ENCODE assay signal across 22 cellular contexts in the genomic region with DNA sequence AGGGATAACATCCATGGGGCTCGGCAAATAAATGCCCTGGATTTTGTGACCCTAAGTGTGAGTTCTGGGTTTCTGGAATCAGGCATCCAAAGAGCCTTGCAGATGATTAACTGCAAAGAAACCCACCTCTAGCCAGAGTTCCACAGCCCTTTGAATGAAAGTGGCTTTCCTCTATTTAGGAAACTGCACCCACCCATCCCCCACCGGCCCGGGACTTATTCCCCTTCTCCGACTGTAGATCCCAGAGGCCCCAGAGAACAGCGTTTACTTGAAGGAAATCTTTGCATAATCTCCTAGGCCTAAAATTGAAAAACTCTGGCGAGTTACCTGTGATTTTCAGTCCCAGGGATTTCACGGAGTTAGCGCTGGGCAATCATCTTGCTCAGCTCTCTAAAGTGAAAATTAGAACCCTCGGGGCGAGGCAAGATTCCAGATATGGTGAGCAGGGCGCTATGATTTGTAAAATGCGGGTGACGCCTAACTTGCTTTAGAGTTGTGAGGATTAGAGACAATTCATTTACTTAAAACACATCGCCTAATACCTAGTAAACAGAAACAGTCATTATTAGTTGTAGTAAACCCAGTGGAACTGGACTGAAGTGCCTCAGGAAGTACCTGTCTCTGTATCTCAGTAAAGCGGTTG. TPM values are rescaled to one million over a fixed set of nuclear protein-coding genes. Genes with fewer than 3 reads are reported as not detected.
DNase-seq lines count a peak whose midpoint lies in the region; ATAC-seq, FAIRE-seq and TF ChIP-seq lines count a peak whose summit lies in the region.
"Had no signal": no experiment of that assay in that cellular context is flagged by ENCODE, and none has a peak within 500 bp of the region (broad histone marks: within the 10 kb centered on the region; RNA-seq: fewer than 3 reads in every experiment).

No MANE protein-coding gene starts in this region.

- TF ChIP-seq CTCF in A549 (IDR thresholded peaks at IDR 0.05) = no peak

- no peak for TF ChIP-seq POLR2A in A549 (IDR thresholded peaks at IDR 0.05; ENCODE audit: low read length)

- H3K27ac ChIP-seq in A549 (no peak overlapping the region), duodenal mucosa (ENCODE audit: low read depth, low read length) (peak overlapping the region; percentile 74)
- H3K27ac ChIP-seq: heart left ventricle, uterus had no signal

- peaks cover 2 to 32% (median 28%) of the 10 kb centered on the region in 4 donors for H3K4me1 Mint-ChIP-seq in naive thymus-derived CD8-positive, alpha-beta T cell
- peaks cover 13 to 33% (median 30%) of the 10 kb centered on the region in 3 donors for H3K4me1 Mint-ChIP-seq in T-cell

- H3K27me3 Mint-ChIP-seq in naive thymus-derived CD8-positive, alpha-beta T cell = peaks cover 42 to 97% (median 77%) of the 10 kb centered on the region in 5 donors
- peaks cover 78 to 87% of the 10 kb centered on the region in 2 donors for H3K27me3 Mint-ChIP-seq in T-cell

- H3K9me3 Mint-ChIP-seq in naive thymus-derived CD8-positive, alpha-beta T cell = no peaks in the 10 kb centered on the region
- no peaks in the 10 kb centered on the region for H3K9me3 Mint-ChIP-seq in T-cell
- H3K9me3 Mint-ChIP-seq: activated T-helper 2 cell treated with anti-CD3 and anti-CD28 coated beads, Interferon-gamma antibody, Interleukin-2, Interleukin-4, amounts not matched to agents 10 μg/mL and 5 μg/mL and 100 μg/mL, durations not matched to agents 14 hours and 24 hours and 36 hours had no signal

- DNase-seq in A549 (ENCODE audit: low read depth in 1 of 2, low spot score in 1 of 2) (no peak), DMS53 (lab: John Stamatoyannopoulos, UW) (peak; percentile 51), T-cell (no peak)
- no peak for DNase-seq in naive thymus-derived CD8-positive, alpha-beta T cell
- DNase-seq in stimulated activated CD4-positive, alpha-beta T cell treated with anti-CD3 and anti-CD28 coated beads, Interleukin-4, amount 100 ng/mL, for 4 hours = no peak
- DNase-seq in stimulated activated CD4-positive, alpha-beta T cell treated with anti-CD3 and anti-CD28 coated beads, Interleukin-2, amount 100 ng/mL, for 48 hours = no peak
- DNase-seq in stimulated activated naive CD4-positive, alpha-beta T cell (lab: John Stamatoyannopoulos, UW) = no peak
- DNase-seq: activated CD4-positive, alpha-beta T cell treated with anti-CD3 and anti-CD28 coated beads, Interleukin-2, amount 50 U/mL, for 4 hours; amniotic stem cell; central memory CD4-positive, alpha-beta T cell; effector memory CD4-positive, alpha-beta T cell; heart left ventricle; HFFc6; Kasumi-1; NCI-H1105 treated with DMSO at 0.1 percent for 48 hours; NCI-H524; uterus had no signal

- POLR2A ChIA-PET in A549 (lab: Yijun Ruan, JAX) (no interaction called here), T-cell (lab: Charles Lee) (no interaction called here)
- POLR2A ChIA-PET in naive thymus-derived CD8-positive, alpha-beta T cell (lab: Charles Lee) = no interaction called here

- CTCF ChIA-PET in A549 (lab: Yijun Ruan, JAX) (interaction anchor here (0.6 to 11.2 kb wide), 7 partner anchors 25 to 617 kb away, joined by 3 to 120 read pairs (median 3); no protein-coding TSS in a partner anchor), T-cell (lab: Charles Lee) (no interaction called here)

- no peaks in the 10 kb centered on the region for H3K36me3 Mint-ChIP-seq in naive thymus-derived CD8-positive, alpha-beta T cell
- H3K36me3 Mint-ChIP-seq in T-cell = no peaks in the 10 kb centered on the region

- no peak overlapping the region for H3K4me3 ChIP-seq in A549
- peak overlapping the region; percentile 64 to 74 for H3K4me3 ChIP-seq in duodenal mucosa (ENCODE audit: low read depth in 1 of 2, low read length in 2 of 2)
- H3K4me3 ChIP-seq: uterus had no signal

- ATAC-seq in A549 (no peak), T-cell (replicated peaks in 1 of 4) (no peak)
- no peak for ATAC-seq in naive thymus-derived CD8-positive, alpha-beta T cell
- ATAC-seq: heart left ventricle, Right ventricle myocardium inferior had no signal

- 69% methylated on average over 15 of the region's 15 CpGs for WGBS in A549 (ENCODE audit: missing lambda C conversion rate)

- no peak for TF ChIP-seq EP300 in A549 (IDR thresholded peaks at IDR 0.05)

- no peaks in the 10 kb centered on the region; the same call in 2 of the 3 replicates for H3K4me1 ChIP-seq in A549
- peaks cover 4 to 5% of the 10 kb centered on the region in 2 donors for H3K4me1 ChIP-seq in duodenal mucosa (ENCODE audit: control insufficient read depth in 1 of 2, insufficient read depth in 2 of 2, low read length in 2 of 2)

- no peak for FAIRE-seq in A549 (lab: Jason Lieb, UNC)
- FAIRE-seq: keratinocyte had no signal

- H3K36me3 ChIP-seq in duodenal mucosa (ENCODE audit: control insufficient read depth in 1 of 2, insufficient read depth in 2 of 2, low read length in 2 of 2) = no peaks in the 10 kb centered on the region
- H3K36me3 ChIP-seq: heart left ventricle, uterus had no signal

- H3K4me2 ChIP-seq in A549 = peak overlapping the region; percentile 74; the same call in 2 of the 3 replicates

- H3K9me3 ChIP-seq in A549 (no peaks in the 10 kb centered on the region), duodenal mucosa (ENCODE audit: control insufficient read depth in 1 of 2, low read length in 2 of 2) (no peaks in the 10 kb centered on the region)
- H3K9me3 ChIP-seq: heart left ventricle, uterus had no signal

- H3K27me3 ChIP-seq in duodenal mucosa (ENCODE audit: control insufficient read depth in 1 of 2, insufficient read depth in 2 of 2, low read length in 2 of 2) = peaks cover 17 to 36% of the 10 kb centered on the region in 2 donors

- TF ChIP-seq RAD21 in A549 (conservative IDR thresholded peaks at IDR 0.05 in 1 of 2, IDR thresholded peaks at IDR 0.05 in 1 of 2) = no peak

- peak overlapping the region in 8 of 10 donors; percentile 8 to 64 (median 46) for H3K4me3 Mint-ChIP-seq in naive thymus-derived CD8-positive, alpha-beta T cell
- H3K4me3 Mint-ChIP-seq in T-cell = peak overlapping the region in 1 of 3 donors; percentile 30
- H3K4me3 Mint-ChIP-seq: HFFc6 had no signal

- H3K9ac ChIP-seq in duodenal mucosa (ENCODE audit: low read depth in 1 of 2, low read length in 2 of 2) = peak overlapping the region; percentile 85 to 89

- no peak overlapping the region for H3K27ac Mint-ChIP-seq in naive thymus-derived CD8-positive, alpha-beta T cell
- no peak overlapping the region for H3K27ac Mint-ChIP-seq in T-cell
- H3K27ac Mint-ChIP-seq: activated T-helper 2 cell treated with anti-CD3 and anti-CD28 coated beads, Interferon-gamma antibody, Interleukin-2, Interleukin-4, amounts not matched to agents 10 μg/mL and 5 μg/mL and 100 μg/mL, durations not matched to agents 14 hours and 24 hours and 36 hours; HFFc6 had no signal

TF ChIP-seq in A549, 52 proteins besides CTCF, POLR2A, EP300 and RAD21 (continues in another document):
- TF ChIP-seq JUNB (IDR thresholded peaks at IDR 0.05) = no peak
- no peak for TF ChIP-seq PHF8 (IDR thresholded peaks at IDR 0.05; ENCODE audit: borderline replicate concordance, low read depth)
- no peak for TF ChIP-seq EHF (CRISPR knock-in tag; IDR thresholded peaks at IDR 0.05)
- TF ChIP-seq FOSB (CRISPR knock-in tag; IDR thresholded peaks at IDR 0.05) = no peak
- TF ChIP-seq MAZ (IDR thresholded peaks at IDR 0.05; ENCODE audit: borderline replicate concordance, low read depth, low read length) = no peak
- no peak for TF ChIP-seq NR3C1 (IDR thresholded peaks at IDR 0.05)
- TF ChIP-seq CBX2 (IDR thresholded peaks at IDR 0.05; ENCODE audit: borderline replicate concordance, low read depth) = no peak
- TF ChIP-seq HEYL (CRISPR knock-in tag; IDR thresholded peaks at IDR 0.05) = no peak
- TF ChIP-seq HDAC2 (IDR thresholded peaks at IDR 0.05) = no peak
- TF ChIP-seq ZNF302 (CRISPR knock-in tag; IDR thresholded peaks at IDR 0.05) = no peak
- TF ChIP-seq FOSL2 (IDR thresholded peaks at IDR 0.05) = no peak
- no peak for TF ChIP-seq FOSL2 (CRISPR knock-in tag; IDR thresholded peaks at IDR 0.05)

RNA-seq across cellular contexts. Expression of gene URAD, which starts 9.4 kb away (rescaled TPM):
- polyA plus RNA-seq in A549 (2011; rRNA removed) = not detected in 2 replicates
- not detected in 2 replicates for polyA plus RNA-seq in A549 (2012; cell fraction: cytosol; rRNA removed)
- polyA plus RNA-seq in A549 (2012; cell fraction: nucleus; rRNA removed) = not detected in 2 replicates
- not detected in 3 replicates for polyA plus RNA-seq in A549 (2017; fragmentation: RNase III; extraction: RNeasy Plus Mini Kit Qiagen cat#74134 plus additional on column Dnase treatment)
- polyA minus RNA-seq in A549 (2011; rRNA and poly(A)+ RNA removed) = 0.25 TPM in 1 of 2 replicates, not detected in the other
- not detected for total RNA-seq in naive thymus-derived CD8-positive, alpha-beta T cell
- not detected for polyA plus RNA-seq in naive thymus-derived CD8-positive, alpha-beta T cell
- not detected for total RNA-seq in T-cell
- total RNA-seq: activated T-helper 2 cell treated with anti-CD3 and anti-CD28 coated beads, Interferon-gamma antibody, Interleukin-2, Interleukin-4, amounts not matched to agents 10 μg/mL and 5 μg/mL and 100 μg/mL, durations not matched to agents 14 hours and 24 hours and 36 hours; heart left ventricle; HFFc6; HT1080; Right ventricle myocardium inferior; uterus had no signal
- polyA plus RNA-seq: heart left ventricle, keratinocyte had no signal

RNA-seq across cellular contexts. Expression of gene CDX2, which starts 10.0 kb away (rescaled TPM):
- polyA plus RNA-seq in A549 (2011; rRNA removed) (0.14 and 0.17 TPM in 2 replicates), A549 (2017; fragmentation: RNase III; extraction: RNeasy Plus Mini Kit Qiagen cat#74134 plus additional on column Dnase treatment) (0.19 to 0.34 TPM (median 0.20 TPM) in 3 replicates)
- polyA plus RNA-seq in A549 (2012; cell fraction: cytosol; rRNA removed) = 0.75 and 0.87 TPM in 2 replicates
- polyA plus RNA-seq in A549 (2012; cell fraction: nucleus; rRNA removed) = 0.78 and 1.0 TPM in 2 replicates
- 0.29 TPM in 1 of 2 replicates, not detected in the other for polyA minus RNA-seq in A549 (2011; rRNA and poly(A)+ RNA removed)
- total RNA-seq in naive thymus-derived CD8-positive, alpha-beta T cell = not detected
- not detected for polyA plus RNA-seq in naive thymus-derived CD8-positive, alpha-beta T cell
- under 1 TPM in 2 of 5 donors, not detected in 3; 0.09 to 0.35 TPM for total RNA-seq in T-cell
- total RNA-seq: activated T-helper 2 cell treated with anti-CD3 and anti-CD28 coated beads, Interferon-gamma antibody, Interleukin-2, Interleukin-4, amounts not matched to agents 10 μg/mL and 5 μg/mL and 100 μg/mL, durations not matched to agents 14 hours and 24 hours and 36 hours; heart left ventricle; HFFc6; HT1080; Right ventricle myocardium inferior had no signal
- polyA plus RNA-seq: heart left ventricle, keratinocyte had no signal

RNA-seq across cellular contexts. Expression of gene PDX1, which starts 59.3 kb away (rescaled TPM):
- polyA plus RNA-seq in A549 (2011; rRNA removed) (0.04 and 0.06 TPM in 2 replicates), A549 (2017; fragmentation: RNase III; extraction: RNeasy Plus Mini Kit Qiagen cat#74134 plus additional on column Dnase treatment) (0.03 to 0.05 TPM (median 0.04 TPM) in 3 replicates)
- 0.08 and 0.09 TPM in 2 replicates for polyA plus RNA-seq in A549 (2012; cell fraction: cytosol; rRNA removed)
- 0.14 and 0.15 TPM in 2 replicates for polyA plus RNA-seq in A549 (2012; cell fraction: nucleus; rRNA removed)
- polyA minus RNA-seq in A549 (2011; rRNA and poly(A)+ RNA removed) = not detected in 2 replicates
- total RNA-seq in naive thymus-derived CD8-positive, alpha-beta T cell = not detected
- not detected for polyA plus RNA-seq in naive thymus-derived CD8-positive, alpha-beta T cell
- total RNA-seq in T-cell = not detected
- total RNA-seq: activated T-helper 2 cell treated with anti-CD3 and anti-CD28 coated beads, Interferon-gamma antibody, Interleukin-2, Interleukin-4, amounts not matched to agents 10 μg/mL and 5 μg/mL and 100 μg/mL, durations not matched to agents 14 hours and 24 hours and 36 hours; heart left ventricle; HFFc6; HT1080; Right ventricle myocardium inferior; uterus had no signal
- polyA plus RNA-seq: heart left ventricle, keratinocyte had no signal
